In the genomic region with DNA sequence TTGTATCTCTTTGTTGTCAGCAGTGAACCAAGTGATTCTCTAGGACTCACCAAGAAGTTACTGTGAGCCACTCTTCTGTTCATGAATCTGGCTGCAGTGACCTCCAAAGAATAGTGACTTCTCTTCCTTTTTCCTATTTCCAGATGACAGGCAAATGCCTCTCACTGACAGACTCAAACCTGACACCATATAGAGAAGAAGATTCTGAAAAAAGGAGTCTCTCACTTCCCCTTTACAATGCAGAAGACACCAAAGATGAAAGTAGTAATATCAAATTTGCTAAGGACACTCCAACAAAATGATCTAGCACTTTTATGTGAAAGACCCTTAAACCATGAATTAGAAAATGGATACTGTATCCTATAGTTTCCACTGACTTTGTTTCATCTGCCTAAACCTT, we compare ENCODE assay signal across 16 cellular contexts. TPM values are rescaled to one million over a fixed set of nuclear protein-coding genes. Genes with fewer than 3 reads are reported as not detected.
DNase-seq lines count a peak whose midpoint lies in the region; ATAC-seq and TF ChIP-seq lines count a peak whose summit lies in the region.
"Had no signal": no experiment of that assay in that cellular context is flagged by ENCODE, and none has a peak within 500 bp of the region (broad histone marks: within the 10 kb centered on the region; RNA-seq: fewer than 3 reads in every experiment).

No MANE protein-coding gene starts in this region.

- no peaks in the 10 kb centered on the region for H3K36me3 ChIP-seq in mesenchymal stem cell (ENCODE audit: control insufficient read depth in 1 of 2, insufficient read depth in 2 of 2, low read depth in 1 of 2, low read length in 2 of 2)
- H3K36me3 ChIP-seq in MM.1S (replicated peaks; ENCODE audit: insufficient read depth, low read length): no peaks in the 10 kb centered on the region
- H3K36me3 ChIP-seq: cardiac muscle cell, prostate gland, stomach had no signal

- no peaks in the 10 kb centered on the region for H3K9me3 ChIP-seq in mesenchymal stem cell (ENCODE audit: control insufficient read depth, low read length)
- H3K9me3 ChIP-seq in MM.1S (replicated peaks; ENCODE audit: insufficient read depth, low read length): no peaks in the 10 kb centered on the region
- H3K9me3 ChIP-seq: prostate gland, stomach had no signal

- DNase-seq in germinal center (ENCODE audit: low spot score) (peak; percentile 4), mesenchymal stem cell (no peak), NCI-H146 (lab: John Stamatoyannopoulos, UW) (no peak), MM.1S (no peak), Right ventricle myocardium inferior (ENCODE audit: missing footprints) (no peak)
- DNase-seq: activated CD4-positive, alpha-beta T cell treated with anti-CD3 and anti-CD28 coated beads, Interleukin-2, amount 50 U/mL, for 48 hours; activated naive CD4-positive, alpha-beta T cell treated with Interleukin-2 at 50 U/mL for 16 hours; C1 segment of cervical spinal cord; EL; NCI-H2081 treated with DMSO at 0.1 percent for 48 hours; stomach had no signal

- no peak overlapping the region for H2BK5ac ChIP-seq in mesenchymal stem cell (ENCODE audit: low read depth, low read length, poor library complexity, severe bottlenecking)

- H3K18ac ChIP-seq in mesenchymal stem cell (ENCODE audit: low read depth in 1 of 2, low read length in 2 of 2): no peak overlapping the region

- H3K14ac ChIP-seq in mesenchymal stem cell (ENCODE audit: low read length in 2 of 2): no peak overlapping the region

- no peak overlapping the region for H3K9ac ChIP-seq in mesenchymal stem cell (ENCODE audit: low read length)
- H3K9ac ChIP-seq in MM.1S (ENCODE audit: low read length): no peak overlapping the region

- no peaks in the 10 kb centered on the region for H3F3A ChIP-seq in MM.1S (ENCODE audit: insufficient read depth, low read length)

- H3K9me2 ChIP-seq in MM.1S (replicated peaks; ENCODE audit: insufficient read depth, low read length): no peaks in the 10 kb centered on the region

- no peak overlapping the region for H2BK15ac ChIP-seq in mesenchymal stem cell (ENCODE audit: low read depth, poor library complexity, severe bottlenecking)

- no peak overlapping the region for H2BK120ac ChIP-seq in mesenchymal stem cell (ENCODE audit: low read depth, low read length)

- no peak overlapping the region for H4K91ac ChIP-seq in mesenchymal stem cell (ENCODE audit: low read length)

- H3K4ac ChIP-seq in mesenchymal stem cell (ENCODE audit: low read depth in 1 of 2, low read length in 2 of 2): no peak overlapping the region

- H3K79me1 ChIP-seq in mesenchymal stem cell (replicated peaks; ENCODE audit: low read length, poor library complexity, severe bottlenecking): no peaks in the 10 kb centered on the region

- no peak overlapping the region for H2BK12ac ChIP-seq in mesenchymal stem cell (ENCODE audit: low read length in 2 of 2)

- peak; percentile 88 for ATAC-seq in GM18502 (IDR thresholded peaks at IDR 0.05; ENCODE audit: poor library complexity, unreplicated experiment)
- peak; percentile 79 for ATAC-seq in GM21390 (IDR thresholded peaks at IDR 0.05; ENCODE audit: unreplicated experiment)
- ATAC-seq in HG03095 (IDR thresholded peaks at IDR 0.05; ENCODE audit: unreplicated experiment): peak; percentile 75
- ATAC-seq in Right ventricle myocardium inferior: no peak

- H3K4me2 ChIP-seq in mesenchymal stem cell (ENCODE audit: low read length, poor library complexity, severe bottlenecking): no peak overlapping the region
- H3K4me2 ChIP-seq in MM.1S (ENCODE audit: low read depth, low read length): no peak overlapping the region

- H3K4me1 ChIP-seq in mesenchymal stem cell (ENCODE audit: control insufficient read depth, insufficient read depth, low read depth, low read length) (peaks cover 5% of the 10 kb centered on the region), MM.1S (ENCODE audit: low read length) (no peaks in the 10 kb centered on the region)
- H3K4me1 ChIP-seq: prostate gland had no signal

- no peak for TF ChIP-seq CTCF in MM.1S (IDR thresholded peaks at IDR 0.05; ENCODE audit: low read length)

- H2AFZ ChIP-seq in mesenchymal stem cell (ENCODE audit: low read depth, low read length) (no peak overlapping the region), MM.1S (ENCODE audit: low read length) (no peak overlapping the region)

- H3K4me3 ChIP-seq in mesenchymal stem cell (ENCODE audit: insufficient read depth in 1 of 2, low read depth in 1 of 2, low read length in 2 of 2) (no peak overlapping the region), MM.1S (ENCODE audit: low read length) (no peak overlapping the region)
- H3K4me3 ChIP-seq: cardiac muscle cell, prostate gland, stomach had no signal

- H4K8ac ChIP-seq in mesenchymal stem cell (ENCODE audit: low read length): no peak overlapping the region

- no peaks in the 10 kb centered on the region for H3K79me2 ChIP-seq in MM.1S (ENCODE audit: low read length)

- H3K27ac ChIP-seq in mesenchymal stem cell (ENCODE audit: low read length, poor library complexity, severe bottlenecking) (no peak overlapping the region), MM.1S (ENCODE audit: low read length) (no peak overlapping the region)
- H3K27ac ChIP-seq: cardiac muscle cell, prostate gland, stomach had no signal

- no peaks in the 10 kb centered on the region for H4K20me1 ChIP-seq in MM.1S (ENCODE audit: insufficient read depth, low read length)

- no peaks in the 10 kb centered on the region for H3K27me3 ChIP-seq in mesenchymal stem cell (ENCODE audit: control insufficient read depth in 1 of 2, insufficient read depth in 1 of 2, low read length in 2 of 2)
- H3K27me3 ChIP-seq in MM.1S (replicated peaks; ENCODE audit: insufficient read depth, low read length): no peaks in the 10 kb centered on the region
- H3K27me3 ChIP-seq: cardiac muscle cell, stomach had no signal

- no peak overlapping the region for H2AK5ac ChIP-seq in mesenchymal stem cell (ENCODE audit: low read length, severe bottlenecking)

- intact Hi-C loops in Right ventricle myocardium inferior (cut with DNase I): no loop called here

- H3K23ac ChIP-seq in mesenchymal stem cell (ENCODE audit: low read length in 2 of 2): no peak overlapping the region

RNA-seq across cellular contexts. Expression of a gene that starts 44.4 kb away (rescaled TPM):
- 4.5 TPM for polyA plus RNA-seq in mesenchymal stem cell (2013, experiment 1 of 2)
- 4.5 TPM for polyA plus RNA-seq in mesenchymal stem cell (2013, experiment 2 of 2)
- total RNA-seq in Right ventricle myocardium inferior: 7.1 TPM
